Comparison of ENCODE assay signal across 9 cellular contexts in genomic region chr17:27631897-27632725, GRCh38. TPM values are rescaled to one million over a fixed set of nuclear protein-coding genes. Genes with fewer than 3 reads are reported as not detected.
DNase-seq lines count a peak whose midpoint lies in the region; ATAC-seq, FAIRE-seq and TF ChIP-seq lines count a peak whose summit lies in the region.
"Had no signal": no experiment of that assay in that cellular context is flagged by ENCODE, and none has a peak within 500 bp of the region (broad histone marks: within the 10 kb centered on the region; RNA-seq: fewer than 3 reads in every experiment).

No MANE protein-coding gene starts in this region.

- H3K36me3 ChIP-seq in cardiac muscle cell (no peaks in the 10 kb centered on the region), astrocyte (ENCODE audit: insufficient read depth, low read length) (no peaks in the 10 kb centered on the region), mucosa of descending colon (ENCODE audit: low read depth) (no peaks in the 10 kb centered on the region), vagina (no peaks in the 10 kb centered on the region), Caco-2 (ENCODE audit: control insufficient read depth, insufficient read depth, low read length) (no peaks in the 10 kb centered on the region)

- no peak for TF ChIP-seq POLR2A in vagina (IDR thresholded peaks at IDR 0.05)

- no peak for FAIRE-seq in astrocyte (lab: Jason Lieb, UNC)

- H3K27ac ChIP-seq in cardiac muscle cell (peak overlapping the region; percentile 35), astrocyte (ENCODE audit: low read depth, low read length) (no peak overlapping the region), vagina (peak overlapping the region; percentile 82)

- no peaks in the 10 kb centered on the region for H3K79me2 ChIP-seq in astrocyte (ENCODE audit: insufficient read depth, low read length)

- H3K4me3 Mint-ChIP-seq in astrocyte (ENCODE audit: unreplicated experiment) (peak overlapping the region; percentile 54), Caco-2 (ENCODE audit: unreplicated experiment) (no peak overlapping the region)

- H3K9me3 Mint-ChIP-seq in astrocyte (ENCODE audit: unreplicated experiment) (no peaks in the 10 kb centered on the region), Caco-2 (ENCODE audit: unreplicated experiment) (no peaks in the 10 kb centered on the region)

- TF ChIP-seq CTCF in cardiac muscle cell (IDR thresholded peaks at IDR 0.05; ENCODE audit: low read depth, low read length) = no peak
- TF ChIP-seq CTCF in astrocyte (IDR thresholded peaks at IDR 0.05; ENCODE audit: insufficient read depth, low read depth, low read length) = no peak
- no peak for TF ChIP-seq CTCF in mucosa of descending colon (IDR thresholded peaks at IDR 0.05)
- TF ChIP-seq CTCF in vagina (IDR thresholded peaks at IDR 0.05) = no peak
- TF ChIP-seq CTCF in Caco-2 (IDR thresholded peaks at IDR 0.05; ENCODE audit: insufficient read depth in 1 of 2, low read depth in 1 of 2, low read length in 1 of 2, severe bottlenecking in 1 of 2, unreplicated experiment in 1 of 2) = no peak

- peaks cover 6% of the 10 kb centered on the region for H3K4me1 ChIP-seq in cardiac muscle cell (ENCODE audit: low read depth)
- peaks cover 8% of the 10 kb centered on the region for H3K4me1 ChIP-seq in astrocyte (ENCODE audit: insufficient read depth, low read length)
- peaks cover 43% of the 10 kb centered on the region for H3K4me1 ChIP-seq in mucosa of descending colon (ENCODE audit: low read depth)
- peaks cover 37% of the 10 kb centered on the region for H3K4me1 ChIP-seq in vagina
- no peaks in the 10 kb centered on the region for H3K4me1 ChIP-seq in Caco-2

- H3K27me3 Mint-ChIP-seq in astrocyte (ENCODE audit: low read depth, unreplicated experiment) (no peaks in the 10 kb centered on the region), Caco-2 (ENCODE audit: insufficient read depth, unreplicated experiment) (no peaks in the 10 kb centered on the region)

- H3K27ac Mint-ChIP-seq in astrocyte (ENCODE audit: unreplicated experiment) (peak overlapping the region; percentile 34), Caco-2 (ENCODE audit: unreplicated experiment) (no peak overlapping the region)

- H3K9ac ChIP-seq in astrocyte (ENCODE audit: low read length) = no peak overlapping the region

- POLR2A ChIA-PET in Caco-2 (lab: Charles Lee) = no interaction called here

- H3K36me3 Mint-ChIP-seq in astrocyte (ENCODE audit: low read depth, unreplicated experiment) (peaks cover 22% of the 10 kb centered on the region), Caco-2 (ENCODE audit: insufficient read depth, unreplicated experiment) (peaks cover 5% of the 10 kb centered on the region)

- H3K4me1 Mint-ChIP-seq in astrocyte (ENCODE audit: low read depth, unreplicated experiment) (peaks cover 8% of the 10 kb centered on the region), Caco-2 (ENCODE audit: low read depth, unreplicated experiment) (no peaks in the 10 kb centered on the region)

- ATAC-seq in Right ventricle myocardium superior (ENCODE audit: poor library complexity) (no peak), mucosa of descending colon (peak; percentile 26)

- intact Hi-C loops in Right ventricle myocardium superior (cut with DNase I) = no loop called here
- intact Hi-C loops in mucosa of descending colon (cut with DNase I, micrococcal nuclease) = no loop called here
- intact Hi-C loops in vagina (cut with DNase I) = no loop called here
- intact Hi-C loops in Caco-2 (cut with micrococcal nuclease; ENCODE audit: unreplicated experiment) = no loop called here

- no peak overlapping the region for H3K4me3 ChIP-seq in cardiac muscle cell
- H3K4me3 ChIP-seq in astrocyte (ENCODE audit: insufficient read depth, low read depth, low read length) = no peak overlapping the region
- H3K4me3 ChIP-seq in mucosa of descending colon = peak overlapping the region; percentile 24
- H3K4me3 ChIP-seq in vagina = peak overlapping the region in 1 of 2 donors; percentile 30
- H3K4me3 ChIP-seq in Caco-2 (ENCODE audit: low read depth, low read length) = no peak overlapping the region

- H3K4me2 ChIP-seq in astrocyte (ENCODE audit: low read length) = peak overlapping the region; percentile 1

- CTCF ChIA-PET in Caco-2 (lab: Charles Lee) = interaction anchor here (0.8 to 1.9 kb wide), 3 partner anchors 22 to 124 kb away, joined by 3 to 7 read pairs (median 3); no protein-coding TSS in a partner anchor

- DNase-seq in cardiac muscle cell (ENCODE audit: low read depth in 1 of 2, low spot score in 1 of 2) = no peak
- no peak for DNase-seq in Right ventricle myocardium superior
- DNase-seq in astrocyte (ENCODE audit: low read depth) = no peak
- peak in 2 of 3 donors; percentile 58 to 69 for DNase-seq in mucosa of descending colon
- DNase-seq in vagina (ENCODE audit: extremely low spot score in 2 of 2) = no peak
- no peak for DNase-seq in Caco-2
- no peak for DNase-seq in DMS114 treated with DMSO at 0.1 percent for 48 hours (lab: John Stamatoyannopoulos, UW; ENCODE audit: unreplicated experiment)
- no peak for DNase-seq in NAMALWA (ENCODE audit: low spot score)
- DNase-seq: NCI-H510A treated with DMSO at 0.1 percent for 48 hours had no signal

- no peaks in the 10 kb centered on the region for H3K9me3 ChIP-seq in cardiac muscle cell (ENCODE audit: low read depth)
- H3K9me3 ChIP-seq in astrocyte (ENCODE audit: insufficient read depth, low read depth, low read length) = no peaks in the 10 kb centered on the region
- no peaks in the 10 kb centered on the region for H3K9me3 ChIP-seq in mucosa of descending colon
- H3K9me3 ChIP-seq in vagina = no peaks in the 10 kb centered on the region
- H3K9me3 ChIP-seq in Caco-2 = no peaks in the 10 kb centered on the region

- H3K27me3 ChIP-seq in cardiac muscle cell (no peaks in the 10 kb centered on the region), astrocyte (ENCODE audit: insufficient read depth, low read length) (no peaks in the 10 kb centered on the region), vagina (no peaks in the 10 kb centered on the region), Caco-2 (replicated peaks; ENCODE audit: control insufficient read depth, insufficient read depth, low read length) (no peaks in the 10 kb centered on the region)

- H2AFZ ChIP-seq in astrocyte (ENCODE audit: low read depth, low read length) = no peak overlapping the region

- BruUV-seq in Caco-2 (replicated peaks; lab: Mats Ljungman, UMichigan) = no TSS peak

- peaks cover 4% of the 10 kb centered on the region for H4K20me1 ChIP-seq in astrocyte (ENCODE audit: insufficient read depth, low read length)

RNA-seq across cellular contexts. Expression of gene LGALS9, which starts 1.1 kb away (rescaled TPM):
- total RNA-seq in cardiac muscle cell (0.63 and 1.3 TPM in 2 replicates), Right ventricle myocardium superior (17.0 TPM), astrocyte (9.0 and 9.4 TPM in 2 replicates), mucosa of descending colon (100 to 1,000 TPM; 217 to 573 (median 482) TPM), vagina (34.9 TPM), Caco-2 (2022) (2.8 and 3.0 TPM in 2 replicates)
- 0.46 and 0.90 TPM in 2 replicates for polyA plus RNA-seq in cardiac muscle cell

Comparison
In these comparisons a context has a peak if more than half of its experiments do, and no peak if none do; other contexts are left out.
1. DNase-seq: peak in mucosa of descending colon (2 of 3); none in cardiac muscle cell (0 of 2), Right ventricle myocardium superior (single experiment), astrocyte (single experiment), vagina (0 of 2), Caco-2 (0 of 2), DMS114 treated with DMSO at 0.1 percent for 48 hours (single experiment) and NAMALWA (single experiment).